18 cellular contexts compared by ENCODE assay signal in the genomic region with DNA sequence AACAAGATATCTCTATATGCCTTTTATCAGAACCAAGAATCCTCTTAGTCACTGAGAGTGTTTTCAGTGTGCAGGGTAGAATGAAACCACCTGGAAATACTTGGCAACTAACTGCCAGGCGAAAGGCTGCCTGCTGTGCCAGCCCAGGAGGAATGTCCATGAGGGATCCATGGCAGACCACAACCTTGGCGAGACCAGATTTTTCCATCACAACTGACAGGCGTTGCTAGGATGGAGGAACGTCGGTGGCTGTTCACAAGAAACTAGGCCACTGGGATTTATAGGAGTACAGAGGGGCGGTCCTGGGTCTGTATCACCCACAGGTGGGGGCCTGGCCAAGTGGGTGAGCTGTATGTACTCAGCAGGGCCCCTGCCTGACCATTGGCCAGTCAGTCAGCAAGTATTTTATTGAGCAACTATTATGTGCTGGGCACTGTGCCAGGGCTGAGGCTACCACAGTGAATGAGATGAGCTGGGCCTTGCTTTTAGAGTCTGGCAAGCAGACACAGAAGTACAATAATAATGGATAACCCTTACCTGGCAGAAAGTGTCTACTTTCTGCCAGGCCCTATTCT.
DNase-seq lines count a peak whose midpoint lies in the region; ATAC-seq, FAIRE-seq and TF ChIP-seq lines count a peak whose summit lies in the region.
"Had no signal": no experiment of that assay in that cellular context is flagged by ENCODE, and none has a peak within 500 bp of the region (broad histone marks: within the 10 kb centered on the region; RNA-seq: fewer than 3 reads in every experiment).

No MANE protein-coding gene starts in this region.

- no peak for FAIRE-seq in K562 (lab: Jason Lieb, UNC)

- H3K4me3 ChIP-seq in GM23248 (no peak overlapping the region), K562 (no peak overlapping the region), fibroblast of the aortic adventitia (ENCODE audit: low read depth, low read length) (no peak overlapping the region), tibial artery (no peak overlapping the region)
- H3K4me3 ChIP-seq: GM23338 had no signal

- H3K9me1 ChIP-seq in K562 (ENCODE audit: control insufficient read depth, insufficient read depth, low read length) = no peaks in the 10 kb centered on the region

- TF ChIP-seq CTCF in K562 (IDR thresholded peaks at IDR 0.05 in 2 of 3, conservative IDR thresholded peaks at IDR 0.05 in 1 of 3; ENCODE audit: insufficient read depth in 2 of 3, low read depth in 1 of 3, low read length in 3 of 3) (no peak), fibroblast of the aortic adventitia (IDR thresholded peaks at IDR 0.05; ENCODE audit: insufficient read depth, low read length) (no peak), tibial artery (IDR thresholded peaks at IDR 0.05) (no peak)

- intact Hi-C loops in K562 (cut with micrococcal nuclease) = no loop called here
- intact Hi-C loops in tibial artery (cut with DNase I; ENCODE audit: low total_unique reads) = no loop called here

- TF ChIP-seq POLR2A in K562 (conservative IDR thresholded peaks at IDR 0.05) = no peak

- H3K79me2 ChIP-seq in GM23248 (ENCODE audit: insufficient read depth) (no peaks in the 10 kb centered on the region), K562 (ENCODE audit: control insufficient read depth, insufficient read depth, low read length) (no peaks in the 10 kb centered on the region)

- H3K36me3 ChIP-seq in GM23248 (ENCODE audit: low read depth) = no peaks in the 10 kb centered on the region
- H3K36me3 ChIP-seq in K562 (ENCODE audit: control insufficient read depth, insufficient read depth, low read length) = no peaks in the 10 kb centered on the region
- no peaks in the 10 kb centered on the region for H3K36me3 ChIP-seq in tibial artery

- ATAC-seq in K562 (no peak), HG03571 (IDR thresholded peaks at IDR 0.05; ENCODE audit: unreplicated experiment) (no peak)
- ATAC-seq: GM23338 had no signal

- in situ Hi-C loops in GM23248 (cut with MboI) (no loop called here), K562 (cut with MboI) (no loop called here)

- H3K27me3 ChIP-seq in GM23248 (replicated peaks; ENCODE audit: insufficient read depth) (no peaks in the 10 kb centered on the region), K562 (ENCODE audit: control insufficient read depth in 2 of 2, insufficient read depth in 2 of 2, low read length in 2 of 2) (peaks cover 2 to 15% of the 10 kb centered on the region in 2 experiments; a peak in 3 of 5 replicates), tibial artery (no peaks in the 10 kb centered on the region)

- DNase-seq in A172 (ENCODE audit: low spot score) (peak; percentile 74), GM23248 (peak; percentile 18), K562 (ENCODE audit: extremely low read depth in 1 of 4, low spot score in 3 of 4) (no peak), fibroblast of the aortic adventitia (ENCODE audit: low read depth) (peak; percentile 12), tibial artery (no peak)
- no peak for DNase-seq in stimulated activated CD8-positive, alpha-beta memory T cell treated with anti-CD3 and anti-CD28 coated beads, Interleukin-4, amount 100 ng/mL, for 48 hours
- DNase-seq: AML-193; CD4-positive, CD25-positive, alpha-beta regulatory T cell; DMS53; HFFc6; Kasumi-1; MV-4-11; NCI-H1417 treated with DMSO at 0.1 percent for 48 hours; NCI-H2081; NCI-H2227 treated with DMSO at 0.1 percent for 48 hours; NCI-H524 treated with DMSO at 0.1 percent for 48 hours had no signal

- no peaks in the 10 kb centered on the region for H3K4me1 ChIP-seq in GM23248 (ENCODE audit: insufficient read depth)
- no peaks in the 10 kb centered on the region for H3K4me1 ChIP-seq in K562 (replicated peaks in 1 of 2; ENCODE audit: control insufficient read depth in 2 of 2, insufficient read depth in 2 of 2, low read length in 2 of 2)
- H3K4me1 ChIP-seq in tibial artery = peaks cover 0 to 4% (median 0%) of the 10 kb centered on the region in 4 donors

- H4K20me1 ChIP-seq in GM23248 (ENCODE audit: insufficient read depth) = no peaks in the 10 kb centered on the region
- H4K20me1 ChIP-seq in K562 (replicated peaks; ENCODE audit: control insufficient read depth, insufficient read depth, low read length) = peaks cover 6% of the 10 kb centered on the region

- no peak overlapping the region for H3K27ac ChIP-seq in GM23248
- no peak overlapping the region for H3K27ac ChIP-seq in K562 (ENCODE audit: extremely low read depth, low read depth, low read length)
- no peak overlapping the region for H3K27ac ChIP-seq in tibial artery

- no peak for TF ChIP-seq RAD21 in K562 (CRISPR knock-in tag; conservative IDR thresholded peaks at IDR 0.05 in 1 of 2, IDR thresholded peaks at IDR 0.05 in 1 of 2)

- WGBS in GM23248 (ENCODE audit: low coverage in 1 of 2, low lambda C conversion rate in 2 of 2, missing lambda C conversion rate in 2 of 2), 2 experiments = 71 to 80% methylated on average over 6 of the region's 6 CpGs
- 0% methylated on average over 6 of the region's 6 CpGs for WGBS in K562 (ENCODE audit: insufficient coverage, low coverage, missing lambda C conversion rate)

- no peaks in the 10 kb centered on the region for H3F3A ChIP-seq in GM23248 (ENCODE audit: insufficient read depth)

- TF ChIP-seq EP300 in K562 (IDR thresholded peaks at IDR 0.05; ENCODE audit: low read length) = no peak

- no TSS peak for BruUV-seq in K562 (replicated peaks; lab: Mats Ljungman, UMichigan)

- H3K9ac ChIP-seq in GM23248 (no peak overlapping the region), K562 (ENCODE audit: insufficient read depth in 1 of 2, low read depth in 2 of 2, low read length in 2 of 2) (no peak overlapping the region)

- no peaks in the 10 kb centered on the region for H3K9me3 ChIP-seq in GM23248 (ENCODE audit: low read depth)
- no peaks in the 10 kb centered on the region for H3K9me3 ChIP-seq in K562 (replicated peaks; ENCODE audit: control insufficient read depth, insufficient read depth, low read depth, low read length)
- no peaks in the 10 kb centered on the region for H3K9me3 ChIP-seq in tibial artery

- H3K4me2 ChIP-seq in GM23248 (ENCODE audit: unreplicated experiment) (no peak overlapping the region), K562 (ENCODE audit: insufficient read depth, low read length) (no peak overlapping the region)
- H3K4me2 ChIP-seq: GM23338 had no signal

- CTCF ChIA-PET in K562 (lab: Yijun Ruan, JAX; ENCODE audit: low intra/inter-chr PET ratio) = no interaction called here

- POLR2A ChIA-PET in K562 (lab: Yijun Ruan, JAX) = no interaction called here

- H2AFZ ChIP-seq in GM23248 (no peak overlapping the region), K562 (ENCODE audit: low read depth, low read length) (no peak overlapping the region)
- H2AFZ ChIP-seq: GM23338 had no signal

- no peaks in the 10 kb centered on the region for H3K9me2 ChIP-seq in GM23248 (ENCODE audit: insufficient read depth)

TF ChIP-seq in K562, 482 proteins besides CTCF, POLR2A, EP300 and RAD21:
- TF ChIP-seq, protein P1, sequence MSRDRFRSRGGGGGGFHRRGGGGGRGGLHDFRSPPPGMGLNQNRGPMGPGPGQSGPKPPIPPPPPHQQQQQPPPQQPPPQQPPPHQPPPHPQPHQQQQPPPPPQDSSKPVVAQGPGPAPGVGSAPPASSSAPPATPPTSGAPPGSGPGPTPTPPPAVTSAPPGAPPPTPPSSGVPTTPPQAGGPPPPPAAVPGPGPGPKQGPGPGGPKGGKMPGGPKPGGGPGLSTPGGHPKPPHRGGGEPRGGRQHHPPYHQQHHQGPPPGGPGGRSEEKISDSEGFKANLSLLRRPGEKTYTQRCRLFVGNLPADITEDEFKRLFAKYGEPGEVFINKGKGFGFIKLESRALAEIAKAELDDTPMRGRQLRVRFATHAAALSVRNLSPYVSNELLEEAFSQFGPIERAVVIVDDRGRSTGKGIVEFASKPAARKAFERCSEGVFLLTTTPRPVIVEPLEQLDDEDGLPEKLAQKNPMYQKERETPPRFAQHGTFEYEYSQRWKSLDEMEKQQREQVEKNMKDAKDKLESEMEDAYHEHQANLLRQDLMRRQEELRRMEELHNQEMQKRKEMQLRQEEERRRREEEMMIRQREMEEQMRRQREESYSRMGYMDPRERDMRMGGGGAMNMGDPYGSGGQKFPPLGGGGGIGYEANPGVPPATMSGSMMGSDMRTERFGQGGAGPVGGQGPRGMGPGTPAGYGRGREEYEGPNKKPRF (IDR thresholded peaks at IDR 0.05; ENCODE audit: low read depth, low read length) = no peak
- peak; percentile 76 for TF ChIP-seq NFIC (IDR thresholded peaks at IDR 0.05)
- TF ChIP-seq, protein P2, sequence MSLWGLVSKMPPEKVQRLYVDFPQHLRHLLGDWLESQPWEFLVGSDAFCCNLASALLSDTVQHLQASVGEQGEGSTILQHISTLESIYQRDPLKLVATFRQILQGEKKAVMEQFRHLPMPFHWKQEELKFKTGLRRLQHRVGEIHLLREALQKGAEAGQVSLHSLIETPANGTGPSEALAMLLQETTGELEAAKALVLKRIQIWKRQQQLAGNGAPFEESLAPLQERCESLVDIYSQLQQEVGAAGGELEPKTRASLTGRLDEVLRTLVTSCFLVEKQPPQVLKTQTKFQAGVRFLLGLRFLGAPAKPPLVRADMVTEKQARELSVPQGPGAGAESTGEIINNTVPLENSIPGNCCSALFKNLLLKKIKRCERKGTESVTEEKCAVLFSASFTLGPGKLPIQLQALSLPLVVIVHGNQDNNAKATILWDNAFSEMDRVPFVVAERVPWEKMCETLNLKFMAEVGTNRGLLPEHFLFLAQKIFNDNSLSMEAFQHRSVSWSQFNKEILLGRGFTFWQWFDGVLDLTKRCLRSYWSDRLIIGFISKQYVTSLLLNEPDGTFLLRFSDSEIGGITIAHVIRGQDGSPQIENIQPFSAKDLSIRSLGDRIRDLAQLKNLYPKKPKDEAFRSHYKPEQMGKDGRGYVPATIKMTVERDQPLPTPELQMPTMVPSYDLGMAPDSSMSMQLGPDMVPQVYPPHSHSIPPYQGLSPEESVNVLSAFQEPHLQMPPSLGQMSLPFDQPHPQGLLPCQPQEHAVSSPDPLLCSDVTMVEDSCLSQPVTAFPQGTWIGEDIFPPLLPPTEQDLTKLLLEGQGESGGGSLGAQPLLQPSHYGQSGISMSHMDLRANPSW (CRISPR knock-in tag; IDR thresholded peaks at IDR 0.05) = no peak
TF ChIP-seq in K562: peak in this region for 1.

Comparison
In these comparisons a context has a peak if more than half of its experiments do, and no peak if none do; other contexts are left out.
1. DNase-seq: peak in A172 (single experiment), GM23248 (single experiment) and fibroblast of the aortic adventitia (single experiment); none in K562 (0 of 4), stimulated activated CD8-positive, alpha-beta memory T cell treated with anti-CD3 and anti-CD28 coated beads, Interleukin-4, amount 100 ng/mL, for 48 hours (single experiment) and tibial artery (0 of 2).